8 cellular contexts compared by ENCODE assay signal in genomic region chr15:67884514-67885225, GRCh38. TPM values are rescaled to one million over a fixed set of nuclear protein-coding genes. Genes with fewer than 3 reads are reported as not detected.
A peak's percentile ranks its signal among the peaks of the same experiment; 100 is the strongest.
DNase-seq lines count a peak whose midpoint lies in the region; ATAC-seq and TF ChIP-seq lines count a peak whose summit lies in the region.

No MANE protein-coding gene starts in this region.

- DNase-seq in ELR (ENCODE audit: low read depth) (peak; percentile 68), NCI-H146 (lab: John Stamatoyannopoulos, UW) (peak; percentile 61), colonic mucosa (peak; percentile 94), NCI-H2081 treated with DMSO at 0.1 percent for 48 hours (lab: John Stamatoyannopoulos, UW) (no peak)
- DNase-seq in activated CD4-positive, alpha-beta T cell treated with anti-CD3 and anti-CD28 coated beads for 24 hours (ENCODE audit: low read depth in 2 of 2) = peak; percentile 29 to 54
- DNase-seq in stimulated activated CD4-positive, alpha-beta T cell treated with anti-CD3 and anti-CD28 coated beads, Interleukin-15, amount 100 ng/mL, for 24 hours = peak; percentile 70

- H3K9me3 ChIP-seq in colonic mucosa = no peaks in the 10 kb centered on the region

- H3K4me1 ChIP-seq in colonic mucosa = no peaks in the 10 kb centered on the region

- no peak for ATAC-seq in GM19397 (IDR thresholded peaks at IDR 0.05; ENCODE audit: unreplicated experiment)

- peak overlapping the region; percentile 42 for H3K4me3 ChIP-seq in colonic mucosa

- no peak for TF ChIP-seq CTCF in colonic mucosa (IDR thresholded peaks at IDR 0.05)

- H3K27me3 ChIP-seq in colonic mucosa (no peaks in the 10 kb centered on the region), layer of hippocampus (ENCODE audit: control insufficient read depth, insufficient read depth, low read length) (no peaks in the 10 kb centered on the region)

- H3K27ac ChIP-seq in colonic mucosa (peak overlapping the region; percentile 38), layer of hippocampus (ENCODE audit: low read depth, low read length) (peak overlapping the region; percentile 87)

- H3K9ac ChIP-seq in colonic mucosa (ENCODE audit: low read depth in 2 of 2, low read length in 2 of 2) = peak overlapping the region; percentile 54 to 74

- intact Hi-C loops in colonic mucosa (cut with DNase I) = no loop called here

- no peaks in the 10 kb centered on the region for H3K36me3 ChIP-seq in colonic mucosa

RNA-seq across cellular contexts. Expression of gene RNU6-1, which starts 44.8 kb away (rescaled TPM):
- total RNA-seq in colonic mucosa = not detected

RNA-seq across cellular contexts. Expression of gene SKOR1, which starts 59.4 kb away (rescaled TPM):
- total RNA-seq in colonic mucosa = under 1 TPM; 0.10 to 0.19 TPM
